ENCODE assay signal across 10 cellular contexts in the genomic region with DNA sequence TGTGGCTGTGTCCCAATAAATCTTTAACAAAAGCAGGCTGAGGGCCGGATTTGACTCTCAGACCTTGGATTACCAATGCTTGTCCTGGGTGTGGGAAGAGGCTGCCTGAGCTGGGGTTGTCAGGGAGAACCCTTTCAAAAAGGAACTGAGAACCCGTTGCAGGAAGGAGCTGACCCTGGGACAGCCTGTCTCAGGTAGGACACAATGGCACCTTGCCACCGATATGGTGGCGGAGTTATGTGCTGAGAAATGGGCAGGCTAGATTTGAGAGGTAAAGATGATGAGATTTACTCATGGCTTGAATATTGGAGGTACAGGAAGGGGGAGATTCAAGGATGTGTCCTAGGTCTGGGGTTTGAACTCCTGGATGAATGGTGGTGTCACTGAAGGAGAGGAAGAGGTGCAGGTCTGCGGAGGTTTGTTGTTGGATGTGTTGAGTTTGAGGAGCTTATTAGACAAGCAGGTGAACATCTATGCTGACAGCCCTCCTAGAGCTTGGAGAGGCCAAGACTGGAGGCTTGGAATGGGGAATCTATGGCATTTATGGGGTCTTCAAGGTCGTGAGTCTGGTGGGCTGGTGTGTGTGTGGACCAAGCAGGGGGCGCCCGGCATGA. TPM values are rescaled to one million over a fixed set of nuclear protein-coding genes. Genes with fewer than 3 reads are reported as not detected.
DNase-seq lines count a peak whose midpoint lies in the region; ATAC-seq and TF ChIP-seq lines count a peak whose summit lies in the region.
"Had no signal": no experiment of that assay in that cellular context is flagged by ENCODE, and none has a peak within 500 bp of the region (broad histone marks: within the 10 kb centered on the region; RNA-seq: fewer than 3 reads in every experiment).

No MANE protein-coding gene starts in this region.

- H3K36me3 Mint-ChIP-seq in activated naive CD4-positive, alpha-beta T cell treated with anti-CD3 and anti-CD28 coated beads, Interleukin-2, amount 50 U/mL, for 72 hours = peaks cover 20 to 40% of the 10 kb centered on the region in 2 donors
- H3K36me3 Mint-ChIP-seq in naive thymus-derived CD4-positive, alpha-beta T cell = peaks cover 0 to 52% (median 7%) of the 10 kb centered on the region in 5 donors

- CTCF ChIA-PET in naive thymus-derived CD4-positive, alpha-beta T cell (lab: Charles Lee) = interaction anchor here (0.9 to 3.5 kb wide), 12 partner anchors 9 to 202 kb away, joined by 3 to 36 read pairs (median 6); partner anchors contain the start of genes C19orf12 and POP4

- H3K27ac Mint-ChIP-seq in activated naive CD4-positive, alpha-beta T cell treated with anti-CD3 and anti-CD28 coated beads, Interleukin-2, amount 50 U/mL, for 72 hours = peak overlapping the region; percentile 93
- peak overlapping the region; percentile 90 to 100 (median 98) for H3K27ac Mint-ChIP-seq in naive thymus-derived CD4-positive, alpha-beta T cell

- ATAC-seq in Right ventricle myocardium superior (ENCODE audit: poor library complexity) (no peak), GM18909 (IDR thresholded peaks at IDR 0.05; ENCODE audit: poor library complexity, unreplicated experiment) (no peak), GM19035 (IDR thresholded peaks at IDR 0.05; ENCODE audit: unreplicated experiment) (no peak)
- no peak for ATAC-seq in activated naive CD4-positive, alpha-beta T cell treated with anti-CD3 and anti-CD28 coated beads, Interleukin-2, amount 50 U/mL, for 72 hours
- no peak for ATAC-seq in naive thymus-derived CD4-positive, alpha-beta T cell

- no peaks in the 10 kb centered on the region for H3K27me3 Mint-ChIP-seq in naive thymus-derived CD4-positive, alpha-beta T cell

- peaks cover 98% of the 10 kb centered on the region for H3K4me1 ChIP-seq in left ventricle myocardium inferior
- peaks cover 98 to 99% of the 10 kb centered on the region in 2 donors for H3K4me1 ChIP-seq in naive thymus-derived CD4-positive, alpha-beta T cell (ENCODE audit: control insufficient read depth in 2 of 2, insufficient read depth in 2 of 2, low read length in 2 of 2)

- H3K27ac ChIP-seq in left ventricle myocardium inferior (replicated peaks) = peak overlapping the region; percentile 98
- H3K27ac ChIP-seq in naive thymus-derived CD4-positive, alpha-beta T cell (ENCODE audit: low read depth, low read length) = peak overlapping the region; percentile 94
- H3K27ac ChIP-seq: neutrophil had no signal

- no peaks in the 10 kb centered on the region for H3K27me3 ChIP-seq in left ventricle myocardium inferior (ENCODE audit: low read depth)
- H3K27me3 ChIP-seq in naive thymus-derived CD4-positive, alpha-beta T cell (ENCODE audit: control insufficient read depth in 2 of 2, insufficient read depth in 2 of 2, low read length in 2 of 2) = no peaks in the 10 kb centered on the region

- DNase-seq in left ventricle myocardium inferior (no peak), Right ventricle myocardium superior (no peak), SHP77 (lab: John Stamatoyannopoulos, UW) (no peak)
- peak in 1 of 2 donors; percentile 52 for DNase-seq in activated naive CD4-positive, alpha-beta T cell treated with anti-CD3 and anti-CD28 coated beads, Interleukin-2, amount 50 U/mL, for 72 hours (ENCODE audit: low spot score in 2 of 2)
- peak in 2 of 9 donors; percentile 26 to 36 for DNase-seq in naive thymus-derived CD4-positive, alpha-beta T cell
- DNase-seq in activated CD4-positive, CD25-positive, alpha-beta regulatory T cell treated with anti-CD3 and anti-CD28 coated beads, Interleukin-2, amount 50 U/mL, for 72 hours = no peak
- DNase-seq: KG1 had no signal

- POLR2A ChIA-PET in naive thymus-derived CD4-positive, alpha-beta T cell (lab: Charles Lee) = interaction anchor here (0.6 to 10.0 kb wide), 11 partner anchors 8 to 160 kb away, joined by 3 to 150 read pairs (median 12); partner anchors contain the start of genes C19orf12, PLEKHF1 and POP4

- intact Hi-C loops in left ventricle myocardium inferior (cut with micrococcal nuclease) (no loop called here), Right ventricle myocardium superior (cut with DNase I) (no loop called here)
- intact Hi-C loops in naive thymus-derived CD4-positive, alpha-beta T cell (cut with micrococcal nuclease) = loop anchor here (2.0 to 5.0 kb wide), 3 partner anchors 42 to 270 kb away; partner anchors contain the start of genes C19orf12 (in 2 of the 2) and URI1 (in 1 of the 2)

- H3K4me1 Mint-ChIP-seq in naive thymus-derived CD4-positive, alpha-beta T cell = peaks cover 63 to 96% (median 84%) of the 10 kb centered on the region in 7 donors

- TF ChIP-seq CTCF in left ventricle myocardium inferior (IDR thresholded peaks at IDR 0.05; ENCODE audit: borderline replicate concordance) = no peak

- peaks cover 29% of the 10 kb centered on the region for H3K36me3 ChIP-seq in left ventricle myocardium inferior
- peaks cover 11 to 32% (median 12%) of the 10 kb centered on the region in 3 experiments for H3K36me3 ChIP-seq in naive thymus-derived CD4-positive, alpha-beta T cell (ENCODE audit: control insufficient read depth in 2 of 3, insufficient read depth in 3 of 3, low read length in 3 of 3)
- H3K36me3 ChIP-seq: neutrophil had no signal

- H3K4me3 Mint-ChIP-seq in naive thymus-derived CD4-positive, alpha-beta T cell = peak overlapping the region; percentile 78 to 93 (median 84)

- H3K9me3 Mint-ChIP-seq in activated naive CD4-positive, alpha-beta T cell treated with anti-CD3 and anti-CD28 coated beads, Interleukin-2, amount 50 U/mL, for 72 hours = peaks cover 0 to 5% of the 10 kb centered on the region in 2 donors
- peaks cover 0 to 2% (median 0%) of the 10 kb centered on the region in 11 donors for H3K9me3 Mint-ChIP-seq in naive thymus-derived CD4-positive, alpha-beta T cell

- no peaks in the 10 kb centered on the region for H3K9me3 ChIP-seq in left ventricle myocardium inferior (replicated peaks)
- H3K9me3 ChIP-seq in naive thymus-derived CD4-positive, alpha-beta T cell (ENCODE audit: control insufficient read depth in 2 of 3, low read length in 3 of 3) = no peaks in the 10 kb centered on the region
- H3K9me3 ChIP-seq: neutrophil had no signal

- no peak overlapping the region for H3K4me3 ChIP-seq in left ventricle myocardium inferior
- peak overlapping the region; percentile 50 for H3K4me3 ChIP-seq in naive thymus-derived CD4-positive, alpha-beta T cell (ENCODE audit: low read length)

RNA-seq across cellular contexts. Expression of gene PLEKHF1, which starts 7.2 kb away (rescaled TPM):
- 27.8 TPM for total RNA-seq in left ventricle myocardium inferior
- total RNA-seq in Right ventricle myocardium superior = 39.9 TPM
- 10 to 100 TPM; 24.3 to 29.7 TPM for total RNA-seq in activated naive CD4-positive, alpha-beta T cell treated with anti-CD3 and anti-CD28 coated beads, Interleukin-2, amount 50 U/mL, for 72 hours
- total RNA-seq in naive thymus-derived CD4-positive, alpha-beta T cell = 10 to 100 TPM; 11.1 to 47.2 (median 17.5) TPM
- polyA plus RNA-seq in naive thymus-derived CD4-positive, alpha-beta T cell = 10 to 100 TPM; 11.5 to 37.6 TPM

RNA-seq across cellular contexts. Expression of gene C19orf12, which starts 42.6 kb away (rescaled TPM):
- 48.6 TPM for total RNA-seq in left ventricle myocardium inferior
- total RNA-seq in Right ventricle myocardium superior = 59.9 TPM
- 10 to 100 TPM; 30.9 to 33.9 TPM for total RNA-seq in activated naive CD4-positive, alpha-beta T cell treated with anti-CD3 and anti-CD28 coated beads, Interleukin-2, amount 50 U/mL, for 72 hours
- total RNA-seq in naive thymus-derived CD4-positive, alpha-beta T cell = 10 to 100 TPM; 19.8 to 51.5 (median 24.6) TPM
- polyA plus RNA-seq in naive thymus-derived CD4-positive, alpha-beta T cell = 10 to 100 TPM; 17.6 to 23.3 TPM

Comparison
In these comparisons a context has a peak if more than half of its experiments do, and no peak if none do; other contexts are left out.
1. intact Hi-C loops: an anchor here in naive thymus-derived CD4-positive, alpha-beta T cell (2.0 to 5.0 kb wide); none called in left ventricle myocardium inferior and Right ventricle myocardium superior.